Comparison of ENCODE assay signal across 1 cellular context in genomic region chr6:30533460-30534294, GRCh38.
TF ChIP-seq lines count a peak whose summit lies in the region.

No MANE protein-coding gene starts in this region.

TF ChIP-seq in GM12878, 131 proteins besides CTCF, POLR2A, EP300 and RAD21 (continued from another document and continues in another):
- no peak for TF ChIP-seq ZBTB4 (CRISPR knock-in tag; IDR thresholded peaks at IDR 0.05)
- no peak for TF ChIP-seq RUNX3 (IDR thresholded peaks at IDR 0.05; ENCODE audit: low read length)
- TF ChIP-seq NFIC (IDR thresholded peaks at IDR 0.05; ENCODE audit: low read depth, low read length): no peak
- TF ChIP-seq SIX5 (IDR thresholded peaks at IDR 0.05; ENCODE audit: low read depth, low read length, severe bottlenecking): no peak
- TF ChIP-seq SMAD1 (IDR thresholded peaks at IDR 0.05; ENCODE audit: low read depth, partially characterized antibody): no peak
- no peak for TF ChIP-seq HDGF (IDR thresholded peaks at IDR 0.05)
- no peak for TF ChIP-seq TCF12 (IDR thresholded peaks at IDR 0.05; ENCODE audit: low read depth, low read length)
- TF ChIP-seq HDAC2 (IDR thresholded peaks at IDR 0.05): no peak
- TF ChIP-seq ZNF687 (IDR thresholded peaks at IDR 0.05): no peak
- 0 out of 2 replicates have a peak, but pooled peaks have one; percentile 23 for TF ChIP-seq IKZF1 (conservative IDR thresholded peaks at IDR 0.05)
- no peak for TF ChIP-seq JUNB (IDR thresholded peaks at IDR 0.05)
- no peak for TF ChIP-seq NR2C2 (IDR thresholded peaks at IDR 0.05; ENCODE audit: borderline replicate concordance, control insufficient read depth, insufficient read length, low read depth)
- TF ChIP-seq SMARCA5 (IDR thresholded peaks at IDR 0.05): no peak
- peak; percentile 87 for TF ChIP-seq PKNOX1 (IDR thresholded peaks at IDR 0.05)
- no peak for TF ChIP-seq ASH2L (IDR thresholded peaks at IDR 0.05; ENCODE audit: borderline replicate concordance, low read depth)
- TF ChIP-seq RELA (IDR thresholded peaks at IDR 0.05; ENCODE audit: borderline replicate concordance, partially characterized antibody): no peak
- TF ChIP-seq KAT2A (conservative IDR thresholded peaks at IDR 0.05; ENCODE audit: control insufficient read depth, low read depth, low read length): no peak
- 0 out of 2 replicates have a peak, but pooled peaks have one; percentile 10 for TF ChIP-seq RAD51 (IDR thresholded peaks at IDR 0.05)
- no peak for TF ChIP-seq ESRRA (IDR thresholded peaks at IDR 0.05; ENCODE audit: low read length)
- no peak for TF ChIP-seq RB1 (IDR thresholded peaks at IDR 0.05; ENCODE audit: borderline replicate concordance)
- TF ChIP-seq E2F4 (IDR thresholded peaks at IDR 0.05; ENCODE audit: low read depth, low read length): no peak
- TF ChIP-seq MEF2A (IDR thresholded peaks at IDR 0.05; ENCODE audit: insufficient read depth, low read depth, low read length): no peak
- 0 out of 2 replicates have a peak, but pooled peaks have one; percentile 54 for TF ChIP-seq ZNF217 (IDR thresholded peaks at IDR 0.05)
- no peak for TF ChIP-seq USF1 (IDR thresholded peaks at IDR 0.05; ENCODE audit: borderline replicate concordance, extremely low read length, insufficient read depth, low read depth, low read length)
- TF ChIP-seq ATF3 (IDR thresholded peaks at IDR 0.05; ENCODE audit: borderline replicate concordance, extremely low read depth, low read depth, low read length): no peak
- TF ChIP-seq POLR2AphosphoS2 (IDR thresholded peaks at IDR 0.05; ENCODE audit: low read depth, low read length): no peak
- no peak for TF ChIP-seq RCOR1 (conservative IDR thresholded peaks at IDR 0.05; ENCODE audit: low read depth, low read length)
- TF ChIP-seq ATF7 (IDR thresholded peaks at IDR 0.05; ENCODE audit: low read depth): peak; percentile 54; the same call in 1 of the 2 replicates
- TF ChIP-seq MTA2 (IDR thresholded peaks at IDR 0.05; ENCODE audit: low read depth): no peak
- TF ChIP-seq NFXL1 (IDR thresholded peaks at IDR 0.05; ENCODE audit: borderline replicate concordance): no peak
- TF ChIP-seq BMI1 (IDR thresholded peaks at IDR 0.05; ENCODE audit: borderline replicate concordance): no peak
- no peak for TF ChIP-seq TARDBP (IDR thresholded peaks at IDR 0.05; ENCODE audit: borderline replicate concordance)
- TF ChIP-seq ATF2 (IDR thresholded peaks at IDR 0.05; ENCODE audit: low read length): no peak
- TF ChIP-seq BACH1 (IDR thresholded peaks at IDR 0.05; ENCODE audit: borderline replicate concordance): no peak
- no peak for TF ChIP-seq NKRF (conservative IDR thresholded peaks at IDR 0.05)
- TF ChIP-seq, protein P1, sequence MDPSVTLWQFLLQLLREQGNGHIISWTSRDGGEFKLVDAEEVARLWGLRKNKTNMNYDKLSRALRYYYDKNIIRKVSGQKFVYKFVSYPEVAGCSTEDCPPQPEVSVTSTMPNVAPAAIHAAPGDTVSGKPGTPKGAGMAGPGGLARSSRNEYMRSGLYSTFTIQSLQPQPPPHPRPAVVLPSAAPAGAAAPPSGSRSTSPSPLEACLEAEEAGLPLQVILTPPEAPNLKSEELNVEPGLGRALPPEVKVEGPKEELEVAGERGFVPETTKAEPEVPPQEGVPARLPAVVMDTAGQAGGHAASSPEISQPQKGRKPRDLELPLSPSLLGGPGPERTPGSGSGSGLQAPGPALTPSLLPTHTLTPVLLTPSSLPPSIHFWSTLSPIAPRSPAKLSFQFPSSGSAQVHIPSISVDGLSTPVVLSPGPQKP (IDR thresholded peaks at IDR 0.05; ENCODE audit: low read depth, low read length): no peak
- TF ChIP-seq KDM1A (IDR thresholded peaks at IDR 0.05; ENCODE audit: borderline replicate concordance): no peak
- no peak for TF ChIP-seq ZNF384 (IDR thresholded peaks at IDR 0.05; ENCODE audit: borderline replicate concordance, low read depth, low read length)
- TF ChIP-seq RFX5 (IDR thresholded peaks at IDR 0.05; ENCODE audit: low read depth, low read length): no peak
- TF ChIP-seq HCFC1 (IDR thresholded peaks at IDR 0.05; ENCODE audit: low read length): no peak
- peak; percentile 43; the same call in 1 of the 2 replicates for TF ChIP-seq NR2F1 (conservative IDR thresholded peaks at IDR 0.05)
- no peak for TF ChIP-seq ZZZ3 (IDR thresholded peaks at IDR 0.05; ENCODE audit: control insufficient read depth, insufficient read length, low read depth)
- TF ChIP-seq, protein P2, sequence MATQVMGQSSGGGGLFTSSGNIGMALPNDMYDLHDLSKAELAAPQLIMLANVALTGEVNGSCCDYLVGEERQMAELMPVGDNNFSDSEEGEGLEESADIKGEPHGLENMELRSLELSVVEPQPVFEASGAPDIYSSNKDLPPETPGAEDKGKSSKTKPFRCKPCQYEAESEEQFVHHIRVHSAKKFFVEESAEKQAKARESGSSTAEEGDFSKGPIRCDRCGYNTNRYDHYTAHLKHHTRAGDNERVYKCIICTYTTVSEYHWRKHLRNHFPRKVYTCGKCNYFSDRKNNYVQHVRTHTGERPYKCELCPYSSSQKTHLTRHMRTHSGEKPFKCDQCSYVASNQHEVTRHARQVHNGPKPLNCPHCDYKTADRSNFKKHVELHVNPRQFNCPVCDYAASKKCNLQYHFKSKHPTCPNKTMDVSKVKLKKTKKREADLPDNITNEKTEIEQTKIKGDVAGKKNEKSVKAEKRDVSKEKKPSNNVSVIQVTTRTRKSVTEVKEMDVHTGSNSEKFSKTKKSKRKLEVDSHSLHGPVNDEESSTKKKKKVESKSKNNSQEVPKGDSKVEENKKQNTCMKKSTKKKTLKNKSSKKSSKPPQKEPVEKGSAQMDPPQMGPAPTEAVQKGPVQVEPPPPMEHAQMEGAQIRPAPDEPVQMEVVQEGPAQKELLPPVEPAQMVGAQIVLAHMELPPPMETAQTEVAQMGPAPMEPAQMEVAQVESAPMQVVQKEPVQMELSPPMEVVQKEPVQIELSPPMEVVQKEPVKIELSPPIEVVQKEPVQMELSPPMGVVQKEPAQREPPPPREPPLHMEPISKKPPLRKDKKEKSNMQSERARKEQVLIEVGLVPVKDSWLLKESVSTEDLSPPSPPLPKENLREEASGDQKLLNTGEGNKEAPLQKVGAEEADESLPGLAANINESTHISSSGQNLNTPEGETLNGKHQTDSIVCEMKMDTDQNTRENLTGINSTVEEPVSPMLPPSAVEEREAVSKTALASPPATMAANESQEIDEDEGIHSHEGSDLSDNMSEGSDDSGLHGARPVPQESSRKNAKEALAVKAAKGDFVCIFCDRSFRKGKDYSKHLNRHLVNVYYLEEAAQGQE (IDR thresholded peaks at IDR 0.05; ENCODE audit: low read depth, low read length): no peak
- no peak for TF ChIP-seq SPI1 (IDR thresholded peaks at IDR 0.05; ENCODE audit: borderline replicate concordance, insufficient read depth, low read depth, low read length)
- TF ChIP-seq POU2F2 (IDR thresholded peaks at IDR 0.05; ENCODE audit: borderline replicate concordance, low read depth, low read length): no peak
